15 cellular contexts compared by ENCODE assay signal in genomic region chr15:36644156-36644896, GRCh38.
A peak's percentile ranks its signal among the peaks of the same experiment; 100 is the strongest.
DNase-seq lines count a peak whose midpoint lies in the region; FAIRE-seq and TF ChIP-seq lines count a peak whose summit lies in the region.
"Had no signal": no experiment of that assay in that cellular context is flagged by ENCODE, and none has a peak within 500 bp of the region (broad histone marks: within the 10 kb centered on the region; RNA-seq: fewer than 3 reads in every experiment).

No MANE protein-coding gene starts in this region.

- H3K36me3 ChIP-seq in HUES6 (ENCODE audit: control insufficient read depth, insufficient read depth, low read length) (no peaks in the 10 kb centered on the region), endocrine pancreas (ENCODE audit: control insufficient read depth, insufficient read depth, low read length) (no peaks in the 10 kb centered on the region), ovary (no peaks in the 10 kb centered on the region)
- H3K36me3 ChIP-seq: gastroesophageal sphincter, lower lobe of right lung had no signal

- no peaks in the 10 kb centered on the region for H3K9me3 ChIP-seq in HUES6 (ENCODE audit: control insufficient read depth, insufficient read depth, low read depth, low read length)
- H3K9me3 ChIP-seq in endocrine pancreas (ENCODE audit: control insufficient read depth, low read length): no peaks in the 10 kb centered on the region
- H3K9me3 ChIP-seq in ovary: no peaks in the 10 kb centered on the region
- H3K9me3 ChIP-seq: gastroesophageal sphincter, lower lobe of right lung had no signal

- H3K27me3 ChIP-seq in HUES6 (ENCODE audit: control insufficient read depth, insufficient read depth, low read length) (no peaks in the 10 kb centered on the region), endocrine pancreas (ENCODE audit: control insufficient read depth, insufficient read depth, low read length) (no peaks in the 10 kb centered on the region), ovary (no peaks in the 10 kb centered on the region)
- H3K27me3 ChIP-seq: gastroesophageal sphincter had no signal

- no peak for FAIRE-seq in RCC 7860 (lab: Jason Lieb, UNC)

- DNase-seq in COR-L47 (lab: John Stamatoyannopoulos, UW) (peak; percentile 92), NCI-H2227 (lab: John Stamatoyannopoulos, UW; ENCODE audit: unreplicated experiment) (peak; percentile 87), NAMALWA (ENCODE audit: low spot score) (no peak), ovary (no peak), RCC 7860 (ENCODE audit: low spot score) (no peak), HT-29 (ENCODE audit: low spot score) (no peak)
- DNase-seq: cerebellar nuclear complex; GF-D8; Kasumi-1; lower lobe of right lung; naive thymus-derived CD8-positive, alpha-beta T cell; NCI-H226 had no signal

- H3K4me3 ChIP-seq in HUES6 (ENCODE audit: low read depth, low read length): no peak overlapping the region
- peak overlapping the region; percentile 2 for H3K4me3 ChIP-seq in endocrine pancreas (ENCODE audit: control insufficient read depth, insufficient read depth, low read length)
- no peak overlapping the region for H3K4me3 ChIP-seq in ovary
- H3K4me3 ChIP-seq: gastroesophageal sphincter, lower lobe of right lung had no signal

- no peak for TF ChIP-seq EP300 in ovary (IDR thresholded peaks at IDR 0.05)

- no peak for TF ChIP-seq CTCF in ovary (IDR thresholded peaks at IDR 0.05)

- peaks cover 10% of the 10 kb centered on the region for H3K4me1 ChIP-seq in HUES6 (ENCODE audit: control insufficient read depth, insufficient read depth, low read length)
- peaks cover 10% of the 10 kb centered on the region for H3K4me1 ChIP-seq in endocrine pancreas (ENCODE audit: control insufficient read depth, insufficient read depth, low read length)
- H3K4me1 ChIP-seq in ovary (ENCODE audit: insufficient read depth): no peaks in the 10 kb centered on the region
- H3K4me1 ChIP-seq: gastroesophageal sphincter, lower lobe of right lung had no signal

- intact Hi-C loops in ovary (cut with DNase I): no loop called here

- TF ChIP-seq POLR2A in ovary (IDR thresholded peaks at IDR 0.05): no peak

- peak overlapping the region; percentile 41; the same call in 1 of the 2 replicates for H3K27ac ChIP-seq in HUES6 (ENCODE audit: low read depth, low read length)
- H3K27ac ChIP-seq in ovary: no peak overlapping the region
- H3K27ac ChIP-seq: gastroesophageal sphincter, lower lobe of right lung had no signal

- 69 to 76% (median 72%) methylated on average over 7 of the region's 7 CpGs for WGBS in ovary, 3 donors

- H3K9ac ChIP-seq in HUES6 (ENCODE audit: low read length) (no peak overlapping the region), endocrine pancreas (ENCODE audit: control insufficient read depth, insufficient read depth, low read length) (no peak overlapping the region)

Comparison
In these comparisons a context has a peak if more than half of its experiments do, and no peak if none do; other contexts are left out.
1. DNase-seq: peak in COR-L47 (single experiment) and NCI-H2227 (single experiment); none in NAMALWA (single experiment), ovary (0 of 5), RCC 7860 (single experiment) and HT-29 (single experiment).